14 cellular contexts compared by ENCODE assay signal in the genomic region with DNA sequence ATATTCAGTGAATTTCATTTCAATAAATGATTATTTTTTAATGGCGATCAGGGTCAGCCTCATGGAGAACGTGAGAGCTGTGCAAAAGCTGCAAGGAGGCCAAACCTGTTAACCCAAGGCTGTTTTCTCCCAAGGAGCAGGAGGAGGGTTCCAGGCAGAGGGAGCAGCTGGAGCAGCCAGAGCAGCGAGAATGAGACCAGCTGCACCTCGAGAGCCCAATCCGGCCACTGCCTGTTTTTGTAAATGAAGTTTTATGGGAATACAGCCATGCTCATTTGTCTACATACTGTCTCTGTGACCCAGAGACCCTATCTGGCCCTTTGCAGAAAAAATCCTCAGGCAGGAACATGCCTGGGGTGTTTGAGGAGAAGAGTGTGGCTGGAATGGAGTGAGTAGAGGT.
A peak's percentile ranks its signal among the peaks of the same experiment; 100 is the strongest.
DNase-seq lines count a peak whose midpoint lies in the region; ATAC-seq and TF ChIP-seq lines count a peak whose summit lies in the region.
"Had no signal": no experiment of that assay in that cellular context is flagged by ENCODE, and none has a peak within 500 bp of the region (broad histone marks: within the 10 kb centered on the region; RNA-seq: fewer than 3 reads in every experiment).

No MANE protein-coding gene starts in this region.

- no peak overlapping the region for H3K27ac ChIP-seq in CD4-positive, CD25-positive, alpha-beta regulatory T cell (ENCODE audit: insufficient read depth, low read length, poor library complexity, severe bottlenecking)

- H3K4me1 Mint-ChIP-seq in activated CD8-positive, alpha-beta memory T cell treated with anti-CD3 and anti-CD28 coated beads, Interleukin-2, amount 10 ng/mL, durations not matched to agents 7 days and 5 days = peaks cover 76% of the 10 kb centered on the region
- peaks cover 8 to 76% (median 42%) of the 10 kb centered on the region in 4 donors for H3K4me1 Mint-ChIP-seq in CD4-positive, CD25-positive, alpha-beta regulatory T cell
- peaks cover 34% of the 10 kb centered on the region for H3K4me1 Mint-ChIP-seq in activated T-helper 17 cell treated with anti-CD3 and anti-CD28 coated beads, Interleukin-2, amount 50 U/mL, for 72 hours
- H3K4me1 Mint-ChIP-seq in natural killer cell = peaks cover 80 to 88% of the 10 kb centered on the region in 2 donors

- H3K9me3 Mint-ChIP-seq in activated CD8-positive, alpha-beta memory T cell treated with anti-CD3 and anti-CD28 coated beads, Interleukin-2, amount 10 ng/mL, durations not matched to agents 7 days and 5 days (ENCODE audit: low read depth) = peaks cover 4% of the 10 kb centered on the region
- no peaks in the 10 kb centered on the region for H3K9me3 Mint-ChIP-seq in CD4-positive, CD25-positive, alpha-beta regulatory T cell
- H3K9me3 Mint-ChIP-seq in activated T-helper 17 cell treated with anti-CD3 and anti-CD28 coated beads, Interleukin-2, amount 50 U/mL, for 72 hours = no peaks in the 10 kb centered on the region
- peaks cover 0 to 6% of the 10 kb centered on the region in 2 donors for H3K9me3 Mint-ChIP-seq in natural killer cell

- peak overlapping the region; percentile 85 for H3K27ac Mint-ChIP-seq in activated CD8-positive, alpha-beta memory T cell treated with anti-CD3 and anti-CD28 coated beads, Interleukin-2, amount 10 ng/mL, durations not matched to agents 7 days and 5 days
- H3K27ac Mint-ChIP-seq in CD4-positive, CD25-positive, alpha-beta regulatory T cell = peak overlapping the region in 2 of 3 donors; percentile 33 to 75
- H3K27ac Mint-ChIP-seq in activated T-helper 17 cell treated with anti-CD3 and anti-CD28 coated beads, Interleukin-2, amount 50 U/mL, for 72 hours = peak overlapping the region; percentile 23
- peak overlapping the region; percentile 77 to 92 for H3K27ac Mint-ChIP-seq in natural killer cell

- no peak for TF ChIP-seq CTCF in natural killer cell (IDR thresholded peaks at IDR 0.05)

- no peak overlapping the region for H3K4me3 ChIP-seq in CD4-positive, CD25-positive, alpha-beta regulatory T cell (ENCODE audit: low read depth, low read length)
- H3K4me3 ChIP-seq: A549 had no signal

- H3K36me3 ChIP-seq in CD4-positive, CD25-positive, alpha-beta regulatory T cell (ENCODE audit: control insufficient read depth, insufficient read depth, low read length) = no peaks in the 10 kb centered on the region

- peak overlapping the region; percentile 53 for H3K4me3 Mint-ChIP-seq in activated CD8-positive, alpha-beta memory T cell treated with anti-CD3 and anti-CD28 coated beads, Interleukin-2, amount 10 ng/mL, durations not matched to agents 7 days and 5 days
- H3K4me3 Mint-ChIP-seq in CD4-positive, CD25-positive, alpha-beta regulatory T cell = no peak overlapping the region
- peak overlapping the region; percentile 65 for H3K4me3 Mint-ChIP-seq in activated T-helper 17 cell treated with anti-CD3 and anti-CD28 coated beads, Interleukin-2, amount 50 U/mL, for 72 hours
- peak overlapping the region; percentile 64 for H3K4me3 Mint-ChIP-seq in natural killer cell

- peaks cover 8% of the 10 kb centered on the region for H3K36me3 Mint-ChIP-seq in activated CD8-positive, alpha-beta memory T cell treated with anti-CD3 and anti-CD28 coated beads, Interleukin-2, amount 10 ng/mL, durations not matched to agents 7 days and 5 days
- peaks cover 11% of the 10 kb centered on the region for H3K36me3 Mint-ChIP-seq in CD4-positive, CD25-positive, alpha-beta regulatory T cell
- H3K36me3 Mint-ChIP-seq in activated T-helper 17 cell treated with anti-CD3 and anti-CD28 coated beads, Interleukin-2, amount 50 U/mL, for 72 hours (ENCODE audit: low read depth) = peaks cover 21% of the 10 kb centered on the region
- no peaks in the 10 kb centered on the region for H3K36me3 Mint-ChIP-seq in natural killer cell

- no peak for ATAC-seq in activated CD8-positive, alpha-beta memory T cell treated with anti-CD3 and anti-CD28 coated beads, Interleukin-2, amount 10 ng/mL, durations not matched to agents 7 days and 5 days
- no peak for ATAC-seq in CD4-positive, CD25-positive, alpha-beta regulatory T cell (ENCODE audit: low read depth in 2 of 2)
- ATAC-seq in activated T-helper 17 cell treated with anti-CD3 and anti-CD28 coated beads, Interleukin-2, amount 50 U/mL, for 72 hours (replicated peaks) = no peak
- no peak for ATAC-seq in natural killer cell
- ATAC-seq in left lobe of liver = no peak
- no peak for ATAC-seq in HG03432 (IDR thresholded peaks at IDR 0.05; ENCODE audit: unreplicated experiment)
- ATAC-seq: A549 had no signal

- H3K9me3 ChIP-seq in CD4-positive, CD25-positive, alpha-beta regulatory T cell (ENCODE audit: control insufficient read depth in 2 of 2, low read length in 2 of 2) = no peaks in the 10 kb centered on the region
- H3K9me3 ChIP-seq: A549 had no signal

- CTCF ChIA-PET in activated CD8-positive, alpha-beta memory T cell treated with anti-CD3 and anti-CD28 coated beads, Interleukin-2, amount 10 ng/mL, durations not matched to agents 7 days and 5 days (lab: Charles Lee) = interaction anchor here (1.4 kb wide), 2 partner anchors 103 to 105 kb away, joined by 4 to 7 read pairs; partner anchors contain the start of gene GRK5

- H3K4me1 ChIP-seq in CD4-positive, CD25-positive, alpha-beta regulatory T cell (ENCODE audit: control insufficient read depth, insufficient read depth, low read length, poor library complexity, severe bottlenecking) = peaks cover 47% of the 10 kb centered on the region

- no peaks in the 10 kb centered on the region for H3K27me3 ChIP-seq in CD4-positive, CD25-positive, alpha-beta regulatory T cell (ENCODE audit: control insufficient read depth, insufficient read depth, low read length)

- H3K27me3 Mint-ChIP-seq in activated CD8-positive, alpha-beta memory T cell treated with anti-CD3 and anti-CD28 coated beads, Interleukin-2, amount 10 ng/mL, durations not matched to agents 7 days and 5 days = peaks cover 23% of the 10 kb centered on the region
- no peaks in the 10 kb centered on the region for H3K27me3 Mint-ChIP-seq in CD4-positive, CD25-positive, alpha-beta regulatory T cell
- H3K27me3 Mint-ChIP-seq in activated T-helper 17 cell treated with anti-CD3 and anti-CD28 coated beads, Interleukin-2, amount 50 U/mL, for 72 hours = peaks cover 15% of the 10 kb centered on the region
- H3K27me3 Mint-ChIP-seq in natural killer cell (ENCODE audit: low read depth in 2 of 2) = peaks cover 0 to 11% of the 10 kb centered on the region in 2 donors

- no peak for DNase-seq in activated CD8-positive, alpha-beta memory T cell treated with anti-CD3 and anti-CD28 coated beads, Interleukin-2, amount 10 ng/mL, durations not matched to agents 7 days and 5 days
- no peak for DNase-seq in activated CD8-positive, alpha-beta memory T cell treated with anti-CD3 and anti-CD28 coated beads, Interleukin-2, amount 50 U/mL, for 4 hours
- DNase-seq in CD4-positive, CD25-positive, alpha-beta regulatory T cell = no peak
- DNase-seq in natural killer cell (no peak), left lobe of liver (ENCODE audit: low spot score) (no peak), NCI-H1436 treated with DMSO at 0.1 percent for 48 hours (lab: John Stamatoyannopoulos, UW) (no peak)
- DNase-seq: DMS53, GOT3, KG1, NCI-H1092 treated with DMSO at 0.1 percent for 48 hours, NCI-H187 had no signal

- intact Hi-C loops in natural killer cell (cut with micrococcal nuclease) = no loop called here

Comparison
In these comparisons a context has a peak if more than half of its experiments do, and no peak if none do; other contexts are left out.
1. H3K27ac Mint-ChIP-seq: peak in every context shown above with its lines; median percentile 85 in activated CD8-positive, alpha-beta memory T cell treated with anti-CD3 and anti-CD28 coated beads, Interleukin-2, amount 10 ng/mL, durations not matched to agents 7 days and 5 days; 84 in natural killer cell; 54 in CD4-positive, CD25-positive, alpha-beta regulatory T cell; 23 in activated T-helper 17 cell treated with anti-CD3 and anti-CD28 coated beads, Interleukin-2, amount 50 U/mL, for 72 hours.
2. H3K4me3 Mint-ChIP-seq: peak in activated CD8-positive, alpha-beta memory T cell treated with anti-CD3 and anti-CD28 coated beads, Interleukin-2, amount 10 ng/mL, durations not matched to agents 7 days and 5 days (single experiment), activated T-helper 17 cell treated with anti-CD3 and anti-CD28 coated beads, Interleukin-2, amount 50 U/mL, for 72 hours (single experiment) and natural killer cell (single experiment); none in CD4-positive, CD25-positive, alpha-beta regulatory T cell (0 of 4).